In the genomic region with DNA sequence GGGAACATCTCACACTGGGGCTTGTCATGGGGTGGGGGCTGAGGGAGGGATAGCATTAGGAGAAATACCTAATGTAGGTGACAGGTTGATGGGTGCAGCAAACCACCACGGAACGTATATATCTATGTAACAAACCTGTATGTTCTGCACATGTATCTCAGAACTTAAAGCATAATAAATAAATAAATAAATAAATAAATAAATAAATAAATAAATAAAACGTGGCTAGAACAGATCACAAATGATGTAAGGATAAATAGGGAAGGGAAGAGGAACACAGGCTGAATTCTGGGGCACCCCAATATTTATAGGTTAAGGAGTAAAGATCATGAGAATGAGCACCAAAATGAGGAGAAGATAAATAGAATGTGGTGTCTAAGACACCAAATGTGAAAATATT, we compare ENCODE assay signal across 29 cellular contexts.
"Had no signal": no experiment of that assay in that cellular context is flagged by ENCODE, and none has a peak within 500 bp of the region (broad histone marks: within the 10 kb centered on the region; RNA-seq: fewer than 3 reads in every experiment).

No MANE protein-coding gene starts in this region.

- FAIRE-seq: colon, endometrium, endothelial cell of umbilical vein, frontal cortex had no signal

- H3K4me3 ChIP-seq: colonic mucosa, coronary artery, dorsolateral prefrontal cortex, esophagus muscularis mucosa, esophagus squamous epithelium, gastrocnemius medialis, gastroesophageal sphincter, heart left ventricle, heart right ventricle, hepatocyte had no signal

- H3K9me3 ChIP-seq: colonic mucosa, esophagus muscularis mucosa, gastroesophageal sphincter had no signal

- H3K4me1 ChIP-seq: colonic mucosa, esophagus muscularis mucosa, esophagus squamous epithelium, foreskin keratinocyte, gastrocnemius medialis, gastroesophageal sphincter, heart left ventricle, heart right ventricle had no signal

- DNase-seq: colonic mucosa; cortex of kidney; dermis blood vessel endothelial cell; dorsolateral prefrontal cortex; effector CD4-positive, alpha-beta T cell; effector CD8-positive, alpha-beta T cell; effector memory CD4-positive, alpha-beta T cell; effector memory CD8-positive, alpha-beta T cell; endodermal cell; erythroblast; esophagus squamous epithelium; foreskin fibroblast; foreskin keratinocyte; foreskin melanocyte; gastrocnemius medialis; glutamatergic neuron; head of caudate nucleus; heart left ventricle; heart right ventricle had no signal

- H3K4me2 ChIP-seq: hepatocyte had no signal

- H3K27ac ChIP-seq: colonic mucosa, coronary artery, dorsolateral prefrontal cortex, epithelial cell of prostate, esophagus muscularis mucosa, esophagus squamous epithelium, foreskin keratinocyte, gastrocnemius medialis, gastroesophageal sphincter, heart left ventricle, heart right ventricle, hepatocyte had no signal

- H3K36me3 ChIP-seq: colonic mucosa, esophagus muscularis mucosa, esophagus squamous epithelium, gastrocnemius medialis, gastroesophageal sphincter, heart left ventricle, heart right ventricle had no signal

- ATAC-seq: effector memory CD8-positive, alpha-beta T cell; esophagus mucosa; foreskin keratinocyte; gastrocnemius medialis; gastroesophageal sphincter; heart left ventricle; heart right ventricle had no signal
